ENCODE assay signal across 8 cellular contexts in the genomic region with DNA sequence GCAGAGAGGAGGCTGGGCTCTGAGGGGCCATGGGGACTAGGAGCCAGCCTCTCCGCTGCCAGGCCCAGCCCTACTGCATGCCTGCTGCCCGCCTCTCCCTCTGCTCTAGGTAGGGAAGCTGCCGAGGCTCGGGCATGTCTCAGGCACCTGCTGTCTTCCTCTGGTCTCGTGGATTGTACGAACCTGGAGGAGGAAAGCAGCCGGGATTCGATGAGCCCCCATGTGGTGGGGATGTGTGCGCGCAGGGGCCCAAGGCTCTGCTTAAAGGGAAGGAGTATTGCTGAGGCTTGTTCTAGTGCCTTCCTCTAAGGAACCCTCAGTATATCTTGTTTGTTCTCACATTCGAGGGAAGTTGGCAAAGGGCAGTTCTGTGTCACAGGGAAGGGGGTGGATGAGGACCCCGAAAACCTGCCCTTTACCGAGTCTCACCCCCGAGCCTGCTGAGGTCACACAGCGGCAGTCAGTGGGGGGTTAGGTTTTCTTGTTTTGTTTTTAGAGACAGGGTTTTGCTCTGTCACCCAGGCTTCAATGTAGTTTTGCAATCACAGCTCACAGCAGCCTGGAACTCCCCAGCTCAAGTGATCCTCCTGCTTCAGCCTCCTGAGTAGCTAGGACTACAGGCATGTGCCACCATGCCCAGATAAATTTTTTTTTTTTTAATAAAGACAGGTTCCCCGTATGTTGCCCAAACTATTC.
DNase-seq lines count a peak whose midpoint lies in the region; ATAC-seq and TF ChIP-seq lines count a peak whose summit lies in the region.

No MANE protein-coding gene starts in this region.

- H3K9me3 Mint-ChIP-seq in nephron progenitor cell: no peaks in the 10 kb centered on the region

- H3K27me3 Mint-ChIP-seq in nephron progenitor cell (ENCODE audit: low read depth, poor library complexity): peaks cover 16% of the 10 kb centered on the region

- TF ChIP-seq CTCF in choroid plexus epithelial cell (conservative IDR thresholded peaks at IDR 0.05; ENCODE audit: low read depth, low read length): peak; percentile 62
- peak; percentile 42 for TF ChIP-seq CTCF in nephron progenitor cell (IDR thresholded peaks at IDR 0.05)

- peak; percentile 60 for DNase-seq in ELR (ENCODE audit: low read depth)
- DNase-seq in NCI-H2171 (lab: John Stamatoyannopoulos, UW): peak; percentile 83
- peak; percentile 57 for DNase-seq in choroid plexus epithelial cell (ENCODE audit: low read depth)
- DNase-seq in nephron progenitor cell: peak; percentile 51
- DNase-seq in middle frontal gyrus (ENCODE audit: extremely low spot score, low spot score): no peak

- no peak overlapping the region for H3K4me3 Mint-ChIP-seq in nephron progenitor cell

- H3K4me1 Mint-ChIP-seq in nephron progenitor cell: peaks cover 61% of the 10 kb centered on the region

- H3K36me3 Mint-ChIP-seq in nephron progenitor cell (ENCODE audit: low read depth): no peaks in the 10 kb centered on the region

- H3K27ac Mint-ChIP-seq in nephron progenitor cell: no peak overlapping the region

- ATAC-seq in HG03095 (IDR thresholded peaks at IDR 0.05; ENCODE audit: unreplicated experiment): no peak
- no peak for ATAC-seq in GM19452 (IDR thresholded peaks at IDR 0.05; ENCODE audit: unreplicated experiment)
- ATAC-seq in GM21526 (IDR thresholded peaks at IDR 0.05; ENCODE audit: low FRiP score, unreplicated experiment): no peak

- no peak overlapping the region for H3K4me3 ChIP-seq in choroid plexus epithelial cell (ENCODE audit: low read depth, low read length)
